Comparison of ENCODE assay signal across 8 cellular contexts in the genomic region with DNA sequence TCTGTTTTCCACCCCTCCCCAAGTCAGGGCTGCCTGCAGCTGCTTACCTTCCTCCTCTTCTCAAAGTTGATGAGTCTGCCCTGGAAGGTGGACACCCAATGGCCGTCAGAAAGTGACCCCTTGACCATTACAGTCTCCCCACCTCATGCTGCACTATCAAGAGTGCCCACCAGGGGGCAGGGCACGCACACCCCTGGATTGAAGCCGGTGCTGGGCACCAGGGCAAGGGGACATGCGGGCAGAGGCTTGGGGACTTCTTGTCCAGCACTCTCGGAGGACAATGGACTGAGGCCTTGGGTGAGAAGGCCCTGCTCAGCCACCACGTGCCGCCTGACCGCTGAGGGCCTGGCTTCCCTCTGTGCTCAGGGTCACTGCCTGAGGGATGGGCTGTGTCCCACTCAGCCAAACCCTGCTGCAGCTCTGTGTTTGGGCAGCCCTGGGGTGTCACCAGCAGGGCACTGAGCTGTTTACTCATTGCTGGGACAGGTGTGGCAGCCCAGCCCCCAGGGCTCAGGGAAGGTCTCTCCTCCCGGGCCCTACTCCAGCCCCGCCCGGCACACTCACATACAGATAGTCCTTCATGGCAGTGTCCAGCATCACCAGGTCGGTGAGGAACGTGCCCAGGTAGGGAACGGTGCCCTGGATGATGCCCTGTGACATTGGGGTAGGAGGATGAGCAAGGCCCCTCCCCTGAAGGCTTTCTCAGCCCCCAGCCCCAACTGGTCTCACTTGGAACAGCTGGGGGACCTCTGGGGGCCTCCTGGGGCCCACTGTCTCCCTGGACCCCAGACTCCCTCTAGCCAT. TPM values are rescaled to one million over a fixed set of nuclear protein-coding genes. Genes with fewer than 3 reads are reported as not detected.
DNase-seq lines count a peak whose midpoint lies in the region; ATAC-seq and TF ChIP-seq lines count a peak whose summit lies in the region.

No MANE protein-coding gene starts in this region.

- H3K9me3 ChIP-seq in parathyroid adenoma (ENCODE audit: control insufficient read depth, low read length) = no peaks in the 10 kb centered on the region

- TF ChIP-seq CTCF in parathyroid adenoma (IDR thresholded peaks at IDR 0.05) = peak; percentile 94

- H3K79me2 ChIP-seq in parathyroid adenoma = no peaks in the 10 kb centered on the region

- no peaks in the 10 kb centered on the region for H3K36me3 ChIP-seq in parathyroid adenoma (ENCODE audit: control insufficient read depth, insufficient read depth, low read length)

- H3K4me2 ChIP-seq in parathyroid adenoma (ENCODE audit: low read length) = no peak overlapping the region

- no peak overlapping the region for H3K9ac ChIP-seq in parathyroid adenoma

- no peak overlapping the region for H2AFZ ChIP-seq in parathyroid adenoma

- no peaks in the 10 kb centered on the region for H3K27me3 ChIP-seq in parathyroid adenoma (ENCODE audit: control insufficient read depth, insufficient read depth, low read length)

- H3K4me1 ChIP-seq in parathyroid adenoma = no peaks in the 10 kb centered on the region

- H3K4me3 ChIP-seq in parathyroid adenoma (ENCODE audit: low read depth, low read length) = no peak overlapping the region

- no peak overlapping the region for H3K27ac ChIP-seq in parathyroid adenoma

- DNase-seq in NCI-H510A treated with DMSO at 0.1 percent for 48 hours (lab: John Stamatoyannopoulos, UW) (peak; percentile 28), NCI-H510A (lab: John Stamatoyannopoulos, UW) (no peak), RPMI7951 (ENCODE audit: low read depth) (peak; percentile 35), glomerular visceral epithelial cell (ENCODE audit: extremely low spot score) (peak; percentile 64), GM19238 (ENCODE audit: insufficient read length, low spot score) (no peak)
- peak; percentile 42 for DNase-seq in activated naive CD4-positive, alpha-beta T cell treated with anti-CD3 and anti-CD28 coated beads, Interleukin-2, amount 50 U/mL, for 16 hours

- no peak for ATAC-seq in HG03342 (IDR thresholded peaks at IDR 0.05; ENCODE audit: unreplicated experiment)

RNA-seq across cellular contexts. Expression of gene RALGDS, which starts 17.7 kb away (rescaled TPM):
- 12.5 and 18.9 TPM in 2 replicates for total RNA-seq in RPMI7951 (2014; rRNA removed; shearing (Covaris generic))

RNA-seq across cellular contexts. Expression of gene CEL, which starts 41.6 kb away (rescaled TPM):
- 0.12 TPM in 1 of 2 replicates, not detected in the other for total RNA-seq in RPMI7951 (2014; rRNA removed; shearing (Covaris generic))

Comparison
In these comparisons a context has a peak if more than half of its experiments do, and no peak if none do; other contexts are left out.
1. DNase-seq: peak in NCI-H510A treated with DMSO at 0.1 percent for 48 hours (single experiment), RPMI7951 (single experiment), activated naive CD4-positive, alpha-beta T cell treated with anti-CD3 and anti-CD28 coated beads, Interleukin-2, amount 50 U/mL, for 16 hours (single experiment) and glomerular visceral epithelial cell (single experiment); none in NCI-H510A (single experiment) and GM19238 (single experiment).